In the genomic region with DNA sequence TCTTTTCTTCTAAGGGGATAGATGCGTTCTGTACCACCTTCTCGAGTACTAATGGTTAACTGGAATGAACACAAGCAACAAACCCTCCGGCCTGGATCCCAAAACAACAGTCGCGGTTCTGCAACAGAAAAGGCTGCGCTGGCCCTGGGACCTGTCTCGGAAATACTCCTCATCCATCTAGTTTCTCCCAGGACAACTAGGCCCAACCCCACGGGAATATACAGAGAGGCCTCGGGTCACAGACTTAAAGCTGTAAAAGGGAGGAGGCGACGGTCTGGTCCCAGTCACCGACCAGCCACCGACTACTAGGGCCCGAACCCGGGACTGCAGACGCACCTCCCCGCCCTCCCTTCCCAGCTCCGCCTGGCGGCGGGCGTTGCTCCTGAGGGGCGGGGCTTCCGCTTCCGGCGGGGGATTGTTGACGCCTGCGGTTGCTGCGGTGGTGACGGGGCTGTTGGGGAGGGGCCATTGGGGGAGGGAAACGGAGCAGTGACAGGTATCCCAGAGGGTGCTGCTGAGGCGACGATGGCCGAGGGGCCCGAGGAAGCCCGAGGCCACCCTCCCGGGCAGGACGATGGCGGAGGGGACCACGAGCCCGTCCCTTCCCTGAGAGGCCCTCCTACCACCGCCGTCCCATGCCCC, we compare ENCODE assay signal across 8 cellular contexts. TPM values are rescaled to one million over a fixed set of nuclear protein-coding genes. Genes with fewer than 3 reads are reported as not detected.
DNase-seq lines count a peak whose midpoint lies in the region; ATAC-seq and TF ChIP-seq lines count a peak whose summit lies in the region.

A gene with protein sequence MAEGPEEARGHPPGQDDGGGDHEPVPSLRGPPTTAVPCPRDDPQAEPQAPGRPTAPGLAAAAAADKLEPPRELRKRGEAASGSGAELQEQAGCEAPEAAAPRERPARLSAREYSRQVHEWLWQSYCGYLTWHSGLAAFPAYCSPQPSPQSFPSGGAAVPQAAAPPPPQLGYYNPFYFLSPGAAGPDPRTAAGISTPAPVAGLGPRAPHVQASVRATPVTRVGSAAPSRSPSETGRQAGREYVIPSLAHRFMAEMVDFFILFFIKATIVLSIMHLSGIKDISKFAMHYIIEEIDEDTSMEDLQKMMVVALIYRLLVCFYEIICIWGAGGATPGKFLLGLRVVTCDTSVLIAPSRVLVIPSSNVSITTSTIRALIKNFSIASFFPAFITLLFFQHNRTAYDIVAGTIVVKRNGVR (plus strand): TSS at position 418 of the 642 bp plus-strand sequence. CDS start 108 bp downstream, at position 526.

- in situ Hi-C loops in KBM-7 (cut with MboI; ENCODE audit: low pct_unique_long_range_greater_than_20kb, low sequenced_read_pairs) = loop anchor here (25.0 kb wide), 2 partner anchors 212 to 438 kb away; no protein-coding TSS in a partner anchor

- WGBS in esophagus squamous epithelium, 2 donors = 5 to 39% methylated on average over 6 to 11 of the region's 42 CpGs

- H4K20me1 ChIP-seq in DOHH2 (ENCODE audit: control insufficient read depth, insufficient read depth, low read depth, low read length) = no peaks in the 10 kb centered on the region
- H4K20me1 ChIP-seq in PC-9 (ENCODE audit: insufficient read depth) = no peaks in the 10 kb centered on the region

- peaks cover 8% of the 10 kb centered on the region for H3K36me3 ChIP-seq in DOHH2 (ENCODE audit: control insufficient read depth, low read length)
- no peaks in the 10 kb centered on the region for H3K36me3 ChIP-seq in PC-9 (ENCODE audit: low read depth)
- H3K36me3 ChIP-seq in esophagus squamous epithelium = peaks cover 0 to 19% (median 0%) of the 10 kb centered on the region in 3 donors

- H3K27ac ChIP-seq in DOHH2 (ENCODE audit: low read depth, low read length) (peak within 1 kb of the TSS; percentile 61), PC-9 (no peak within 1 kb of the TSS), esophagus squamous epithelium (peak within 1 kb of the TSS; percentile 93 to 97 (median 96))

- POLR2A ChIA-PET in PC-9 (lab: Charles Lee; ENCODE audit: unreplicated experiment) = interaction anchor here (0.5 to 2.0 kb wide), 7 partner anchors 11 to 838 kb away, joined by 3 to 17 read pairs (median 5); a partner anchor contains a TSS

- H3K4me3 ChIP-seq in DOHH2 (ENCODE audit: low read length) = peak within 1 kb of the TSS; percentile 80
- H3K4me3 ChIP-seq in PC-9 = peak within 1 kb of the TSS; percentile 80
- H3K4me3 ChIP-seq in esophagus squamous epithelium = peak within 1 kb of the TSS; percentile 84 to 99 (median 90)

- H3K9me3 ChIP-seq in DOHH2 (ENCODE audit: control insufficient read depth, insufficient read depth, low read length) (no peaks in the 10 kb centered on the region), PC-9 (ENCODE audit: insufficient read depth, low read depth) (no peaks in the 10 kb centered on the region), esophagus squamous epithelium (no peaks in the 10 kb centered on the region)

- no peaks in the 10 kb centered on the region for H3K9me2 ChIP-seq in DOHH2 (replicated peaks; ENCODE audit: control insufficient read depth, low read length)
- H3K9me2 ChIP-seq in PC-9 (ENCODE audit: insufficient read depth) = no peaks in the 10 kb centered on the region; the same call in 1 of the 2 replicates

- H3K79me2 ChIP-seq in DOHH2 (ENCODE audit: control insufficient read depth, low read length) (peaks cover 19% of the 10 kb centered on the region), PC-9 (ENCODE audit: low read depth) (no peaks in the 10 kb centered on the region)

- TF ChIP-seq CTCF in DOHH2 (IDR thresholded peaks at IDR 0.05; ENCODE audit: low read depth, low read length, poor library complexity, severe bottlenecking) (peak; percentile 18), PC-9 (conservative IDR thresholded peaks at IDR 0.05) (no peak; the same call in 1 of the 2 replicates), esophagus squamous epithelium (IDR thresholded peaks at IDR 0.05) (peak; percentile 37 to 77 (median 68))

- peak; percentile 89 for ATAC-seq in GM21723 (IDR thresholded peaks at IDR 0.05; ENCODE audit: unreplicated experiment)

- TSS peak; percentile 94 for BruUV-seq in PC-9 (replicated peaks; lab: Mats Ljungman, UMichigan)

- H3K4me2 ChIP-seq in DOHH2 (ENCODE audit: low read length) (peak within 1 kb of the TSS; percentile 88), PC-9 (peak within 1 kb of the TSS; percentile 92)

- peak within 1 kb of the TSS; percentile 88 for H2AFZ ChIP-seq in PC-9

- intact Hi-C loops in PC-9 (cut with micrococcal nuclease; ENCODE audit: unreplicated experiment) (no loop called here), esophagus squamous epithelium (cut with DNase I) (no loop called here)

- DNase-seq in KBM-7 (peak; percentile 89), PC-9 (peak; percentile 76 to 95), activated T-helper 1 cell treated with Interleukin-2 at 50 U/mL for 16 hours (ENCODE audit: low read depth) (peak; percentile 92), esophagus squamous epithelium (lab: John Stamatoyannopoulos, UW) (peak; percentile 72), myocyte (ENCODE audit: low read depth) (peak; percentile 93)
- DNase-seq in stimulated activated CD8-positive, alpha-beta memory T cell treated with anti-CD3 and anti-CD28 coated beads, Interleukin-7, amount 100 ng/mL, for 48 hours (ENCODE audit: extremely low read depth in 1 of 2, low read depth in 1 of 2) = peak; percentile 91 to 93

- H3K27me3 ChIP-seq in DOHH2 (ENCODE audit: control insufficient read depth, low read length) (no peaks in the 10 kb centered on the region), PC-9 (ENCODE audit: insufficient read depth, low read depth) (no peaks in the 10 kb centered on the region), esophagus squamous epithelium (no peaks in the 10 kb centered on the region)

- CTCF ChIA-PET in PC-9 (lab: Charles Lee) = interaction anchor here (0.6 to 1.0 kb wide), 8 partner anchors 11 to 581 kb away, joined by 3 to 21 read pairs (median 6); a partner anchor contains a TSS

- H3F3A ChIP-seq in DOHH2 (ENCODE audit: control insufficient read depth, insufficient read depth) (peaks cover 5% of the 10 kb centered on the region; the same call in 1 of the 2 replicates), PC-9 (ENCODE audit: insufficient read depth, low read depth) (peaks cover 5% of the 10 kb centered on the region; the same call in 1 of the 2 replicates)

- TF ChIP-seq POLR2A in esophagus squamous epithelium (IDR thresholded peaks at IDR 0.05) = peak in 2 of 4 donors; percentile 60 to 84

- H3K4me1 ChIP-seq in DOHH2 (ENCODE audit: control insufficient read depth, low read length) (peaks cover 24% of the 10 kb centered on the region), PC-9 (replicated peaks; ENCODE audit: insufficient read depth) (peaks cover 11% of the 10 kb centered on the region; the same call in 1 of the 2 replicates), esophagus squamous epithelium (peaks cover 6 to 38% (median 8%) of the 10 kb centered on the region in 3 donors)

RNA-seq across cellular contexts. Expression of the gene that starts here (rescaled TPM):
- total RNA-seq in PC-9 (2021) = 8.1 and 11.9 TPM in 2 replicates
- total RNA-seq in esophagus squamous epithelium = 10 to 100 TPM; 12.4 to 19.5 (median 16.1) TPM
- 25.7 and 28.1 TPM in 2 replicates for total RNA-seq in myocyte
- 15.6 TPM for polyA plus RNA-seq in myocyte (2012)
